In genomic region chr17:78788451-78788850, GRCh38 we compare ENCODE assay signal across 26 cellular contexts. TPM values are rescaled to one million over a fixed set of nuclear protein-coding genes. Genes with fewer than 3 reads are reported as not detected.
DNase-seq lines count a peak whose midpoint lies in the region; ATAC-seq and TF ChIP-seq lines count a peak whose summit lies in the region.
"Had no signal": no experiment of that assay in that cellular context is flagged by ENCODE, and none has a peak within 500 bp of the region (broad histone marks: within the 10 kb centered on the region; RNA-seq: fewer than 3 reads in every experiment).

No MANE protein-coding gene starts in this region.

- POLR2A ChIA-PET in CD8-positive, alpha-beta memory T cell (lab: Charles Lee) = no interaction called here
- POLR2A ChIA-PET in OCI-LY7 (lab: Charles Lee) = no interaction called here

- H3K4me2 ChIP-seq in neuronal stem cell (ENCODE audit: insufficient read depth, low read length, poor library complexity, severe bottlenecking) = no peak overlapping the region
- H3K4me2 ChIP-seq in OCI-LY7 (ENCODE audit: low read length) = no peak overlapping the region

- H2BK12ac ChIP-seq in neuronal stem cell (ENCODE audit: low read length) = no peak overlapping the region

- H2AK5ac ChIP-seq in neuronal stem cell (ENCODE audit: low read depth, low read length) = no peak overlapping the region

- no peak overlapping the region for H3K4me3 Mint-ChIP-seq in activated naive CD4-positive, alpha-beta T cell treated with anti-CD3 and anti-CD28 coated beads, Interleukin-2, amount 10 ng/mL, durations not matched to agents 7 days and 5 days
- H3K4me3 Mint-ChIP-seq in CD8-positive, alpha-beta memory T cell = peak overlapping the region in 1 of 7 donors; percentile 59
- H3K4me3 Mint-ChIP-seq in effector memory CD8-positive, alpha-beta T cell = peak overlapping the region; percentile 27 to 55
- H3K4me3 Mint-ChIP-seq: activated B cell treated with CpG ODN at 0.5 μM for 24 hours; activated CD8-positive, alpha-beta T cell treated with anti-CD3 and anti-CD28 coated beads for 36 hours; B cell; brain; H9; memory B cell had no signal

- peaks cover 29% of the 10 kb centered on the region for H3K36me3 Mint-ChIP-seq in activated naive CD4-positive, alpha-beta T cell treated with anti-CD3 and anti-CD28 coated beads, Interleukin-2, amount 10 ng/mL, durations not matched to agents 7 days and 5 days
- peaks cover 4 to 31% (median 4%) of the 10 kb centered on the region in 3 donors for H3K36me3 Mint-ChIP-seq in CD8-positive, alpha-beta memory T cell
- peaks cover 79% of the 10 kb centered on the region for H3K36me3 Mint-ChIP-seq in effector memory CD8-positive, alpha-beta T cell (ENCODE audit: insufficient read depth)

- no peaks in the 10 kb centered on the region for H3K79me2 ChIP-seq in OCI-LY7 (ENCODE audit: insufficient read depth, low read depth, low read length)

- H4K20me1 ChIP-seq in OCI-LY7 (ENCODE audit: insufficient read depth, low read length) = no peaks in the 10 kb centered on the region

- WGBS in neuronal stem cell (ENCODE audit: extremely low coverage in 2 of 2, insufficient read length in 2 of 2, insufficient replicate concordance in 1 of 2), 2 donors = no CpG with 5 or more reads among the region's 7 CpGs

- no TSS peak for BruUV-seq in OCI-LY7 (replicated peaks; lab: Mats Ljungman, UMichigan)

- H3K27ac ChIP-seq in CD8-positive, alpha-beta memory T cell (ENCODE audit: low read depth, low read length) = no peak overlapping the region
- H3K27ac ChIP-seq in neuronal stem cell (replicated peaks; ENCODE audit: low read length) = no peak overlapping the region
- no peak overlapping the region for H3K27ac ChIP-seq in OCI-LY7 (ENCODE audit: low read depth, low read length, poor library complexity, severe bottlenecking)
- H3K27ac ChIP-seq: SJSA1 had no signal

- DNase-seq in activated naive CD4-positive, alpha-beta T cell treated with anti-CD3 and anti-CD28 coated beads, Interleukin-2, amount 10 ng/mL, durations not matched to agents 7 days and 5 days = no peak
- DNase-seq in activated naive CD4-positive, alpha-beta T cell treated with anti-CD3 and anti-CD28 coated beads, Interleukin-2, amount 50 U/mL, for 16 hours = no peak
- DNase-seq in CD8-positive, alpha-beta memory T cell = no peak
- DNase-seq in effector memory CD8-positive, alpha-beta T cell = no peak
- DNase-seq in neuronal stem cell (ENCODE audit: low spot score) = no peak
- DNase-seq in occipital lobe (lab: John Stamatoyannopoulos, UW) = no peak
- DNase-seq in OCI-LY7 (ENCODE audit: low spot score) = no peak
- DNase-seq in DMS153 (lab: John Stamatoyannopoulos, UW) = no peak
- DNase-seq: activated B cell treated with CpG ODN at 0.5 μM for 24 hours; activated CD8-positive, alpha-beta memory T cell treated with anti-CD3 and anti-CD28 coated beads, Interleukin-2, amount 50 U/mL, for 48 hours; activated CD8-positive, alpha-beta T cell treated with anti-CD3 and anti-CD28 coated beads for 36 hours; cerebellar nuclear complex; H9; KBM-7; NCI-H1092; NCI-H1694; NCI-H510A; nucleus accumbens; psoas muscle; stimulated activated CD4-positive, alpha-beta T cell treated with anti-CD3 and anti-CD28 coated beads, Interleukin-4, amount 100 ng/mL, for 24 hours had no signal

- no peak overlapping the region for H2BK5ac ChIP-seq in neuronal stem cell (ENCODE audit: low read length)

- peak overlapping the region; percentile 14 for H3K14ac ChIP-seq in neuronal stem cell (ENCODE audit: low read length)

- H3K18ac ChIP-seq in neuronal stem cell (ENCODE audit: low read length) = no peak overlapping the region

- peaks cover 6% of the 10 kb centered on the region for H3K36me3 ChIP-seq in CD8-positive, alpha-beta memory T cell (ENCODE audit: insufficient read depth, low read length)
- H3K36me3 ChIP-seq in neuronal stem cell (replicated peaks in 1 of 2; ENCODE audit: control insufficient read depth in 2 of 2, insufficient read depth in 2 of 2, low read length in 2 of 2) (peaks cover 2 to 6% of the 10 kb centered on the region in 2 donors), OCI-LY7 (ENCODE audit: insufficient read depth, low read length) (peaks cover 20% of the 10 kb centered on the region)

- no peak overlapping the region for H2BK120ac ChIP-seq in neuronal stem cell (ENCODE audit: low read depth, low read length)

- CTCF ChIA-PET in activated naive CD4-positive, alpha-beta T cell treated with anti-CD3 and anti-CD28 coated beads, Interleukin-2, amount 10 ng/mL, durations not matched to agents 7 days and 5 days (lab: Charles Lee) = no interaction called here
- CTCF ChIA-PET in CD8-positive, alpha-beta memory T cell (lab: Charles Lee) = no interaction called here
- CTCF ChIA-PET in OCI-LY7 (lab: Charles Lee; ENCODE audit: unreplicated experiment) = no interaction called here

- no peak overlapping the region for H4K91ac ChIP-seq in neuronal stem cell (ENCODE audit: low read depth, low read length, poor library complexity)

- no peaks in the 10 kb centered on the region for H3K27me3 Mint-ChIP-seq in activated naive CD4-positive, alpha-beta T cell treated with anti-CD3 and anti-CD28 coated beads, Interleukin-2, amount 10 ng/mL, durations not matched to agents 7 days and 5 days
- H3K27me3 Mint-ChIP-seq in CD8-positive, alpha-beta memory T cell = peaks cover 0 to 3% of the 10 kb centered on the region in 2 donors
- H3K27me3 Mint-ChIP-seq in effector memory CD8-positive, alpha-beta T cell = no peaks in the 10 kb centered on the region
- H3K27me3 Mint-ChIP-seq: activated B cell treated with CpG ODN at 0.5 μM for 24 hours; activated CD8-positive, alpha-beta T cell treated with anti-CD3 and anti-CD28 coated beads for 36 hours; B cell; brain; memory B cell had no signal

- H2BK15ac ChIP-seq in neuronal stem cell (ENCODE audit: low read length) = no peak overlapping the region

- no peak overlapping the region for H3K4me3 ChIP-seq in CD8-positive, alpha-beta memory T cell (ENCODE audit: low read length)
- H3K4me3 ChIP-seq in neuronal stem cell (ENCODE audit: low read length in 2 of 2) (peak overlapping the region in 1 of 2 donors; percentile 8), OCI-LY7 (ENCODE audit: low read depth, low read length, poor library complexity, severe bottlenecking) (no peak overlapping the region)
- H3K4me3 ChIP-seq: GM12878, psoas muscle, SJSA1, tibial nerve had no signal

- no peaks in the 10 kb centered on the region for H3K27me3 ChIP-seq in CD8-positive, alpha-beta memory T cell (ENCODE audit: insufficient read depth, low read length, poor library complexity, severe bottlenecking)
- no peaks in the 10 kb centered on the region for H3K27me3 ChIP-seq in neuronal stem cell (ENCODE audit: control insufficient read depth in 3 of 3, insufficient read depth in 3 of 3, low read depth in 1 of 3, low read length in 3 of 3)
- H3K27me3 ChIP-seq: SJSA1, tibial nerve had no signal

- no peak overlapping the region for H3K23ac ChIP-seq in neuronal stem cell (ENCODE audit: low read depth, low read length, poor library complexity)

- peak overlapping the region; percentile 78 for H3K27ac Mint-ChIP-seq in activated naive CD4-positive, alpha-beta T cell treated with anti-CD3 and anti-CD28 coated beads, Interleukin-2, amount 10 ng/mL, durations not matched to agents 7 days and 5 days
- H3K27ac Mint-ChIP-seq in CD8-positive, alpha-beta memory T cell = peak overlapping the region in 5 of 8 donors; percentile 15 to 86 (median 57)
- H3K27ac Mint-ChIP-seq in effector memory CD8-positive, alpha-beta T cell = peak overlapping the region; percentile 39 to 91
- H3K27ac Mint-ChIP-seq: activated B cell treated with CpG ODN at 0.5 μM for 24 hours, B cell, memory B cell had no signal

- no peaks in the 10 kb centered on the region for H3K9me2 ChIP-seq in OCI-LY7 (ENCODE audit: insufficient read depth, low read length)

- H3K9me3 Mint-ChIP-seq in activated naive CD4-positive, alpha-beta T cell treated with anti-CD3 and anti-CD28 coated beads, Interleukin-2, amount 10 ng/mL, durations not matched to agents 7 days and 5 days = no peaks in the 10 kb centered on the region
- H3K9me3 Mint-ChIP-seq in CD8-positive, alpha-beta memory T cell = no peaks in the 10 kb centered on the region
- H3K9me3 Mint-ChIP-seq in effector memory CD8-positive, alpha-beta T cell = no peaks in the 10 kb centered on the region
- H3K9me3 Mint-ChIP-seq: activated B cell treated with CpG ODN at 0.5 μM for 24 hours; activated CD8-positive, alpha-beta T cell treated with anti-CD3 and anti-CD28 coated beads for 36 hours; brain; H9; memory B cell had no signal

- TF ChIP-seq CTCF in OCI-LY7 (conservative IDR thresholded peaks at IDR 0.05; ENCODE audit: low read length) = no peak

- no peaks in the 10 kb centered on the region for H3K79me1 ChIP-seq in neuronal stem cell (ENCODE audit: low read depth, low read length)

- H2AFZ ChIP-seq in neuronal stem cell (ENCODE audit: low read length) (no peak overlapping the region), OCI-LY7 (ENCODE audit: low read length) (no peak overlapping the region)

- intact Hi-C loops in OCI-LY7 (cut with micrococcal nuclease; ENCODE audit: unreplicated experiment) = no loop called here

- no peak overlapping the region for H3K4ac ChIP-seq in neuronal stem cell (ENCODE audit: low read length)

- no peak for ATAC-seq in effector memory CD8-positive, alpha-beta T cell (replicated peaks)
- ATAC-seq: GM12878, psoas muscle had no signal

- no peak overlapping the region for H4K8ac ChIP-seq in neuronal stem cell (ENCODE audit: low read depth, low read length)

- H3K9me3 ChIP-seq in CD8-positive, alpha-beta memory T cell (ENCODE audit: low read length) = no peaks in the 10 kb centered on the region
- H3K9me3 ChIP-seq in neuronal stem cell (replicated peaks in 1 of 2; ENCODE audit: control insufficient read depth in 2 of 2, insufficient read depth in 1 of 2, low read depth in 1 of 2, low read length in 2 of 2) (peaks cover 0 to 3% of the 10 kb centered on the region in 2 donors), OCI-LY7 (ENCODE audit: low read length) (no peaks in the 10 kb centered on the region)
- H3K9me3 ChIP-seq: psoas muscle, SJSA1, tibial nerve had no signal

- H3K4me1 ChIP-seq in CD8-positive, alpha-beta memory T cell (ENCODE audit: insufficient read depth, low read length) = peaks cover 84% of the 10 kb centered on the region
- H3K4me1 ChIP-seq in neuronal stem cell (ENCODE audit: control insufficient read depth in 2 of 2, insufficient read depth in 1 of 2, low read depth in 1 of 2, low read length in 2 of 2) (peaks cover 0 to 7% of the 10 kb centered on the region in 2 donors), OCI-LY7 (ENCODE audit: insufficient read depth, low read length, poor library complexity, severe bottlenecking) (no peaks in the 10 kb centered on the region)

- no peak overlapping the region for H3K9ac ChIP-seq in neuronal stem cell (ENCODE audit: low read depth, low read length, poor library complexity)

- H3K4me1 Mint-ChIP-seq in activated naive CD4-positive, alpha-beta T cell treated with anti-CD3 and anti-CD28 coated beads, Interleukin-2, amount 10 ng/mL, durations not matched to agents 7 days and 5 days = peaks cover 72% of the 10 kb centered on the region
- H3K4me1 Mint-ChIP-seq in CD8-positive, alpha-beta memory T cell = peaks cover 57 to 76% (median 75%) of the 10 kb centered on the region in 3 donors
- peaks cover 44 to 47% of the 10 kb centered on the region in 2 donors for H3K4me1 Mint-ChIP-seq in effector memory CD8-positive, alpha-beta T cell (ENCODE audit: low read depth in 2 of 2)

RNA-seq across cellular contexts. Expression of gene CYTH1, which starts 6.4 kb away (rescaled TPM):
- total RNA-seq in CD8-positive, alpha-beta memory T cell = 100 to 1,000 TPM; 115 to 129 TPM
- polyA plus RNA-seq in CD8-positive, alpha-beta memory T cell = 279 TPM
- polyA plus RNA-seq in neuronal stem cell (2013, experiment 1 of 2) = 13.3 TPM
- polyA plus RNA-seq in neuronal stem cell (2013, experiment 2 of 2) = 13.8 TPM
- total RNA-seq in occipital lobe (82.2 TPM), OCI-LY7 (2022) (148 and 156 TPM in 2 replicates)
- 73.0 and 88.1 TPM in 2 replicates for total RNA-seq in OCI-LY7 (2014; rRNA removed; shearing (Covaris generic))

RNA-seq across cellular contexts. Expression of gene USP36, which starts 52.2 kb away (rescaled TPM):
- 100 to 1,000 TPM; 118 to 122 TPM for total RNA-seq in CD8-positive, alpha-beta memory T cell
- 43.2 TPM for polyA plus RNA-seq in CD8-positive, alpha-beta memory T cell
- polyA plus RNA-seq in neuronal stem cell (2013, experiment 1 of 2) = 21.1 TPM
- 23.6 TPM for polyA plus RNA-seq in neuronal stem cell (2013, experiment 2 of 2)
- 21.4 TPM for total RNA-seq in occipital lobe
- total RNA-seq in OCI-LY7 (2014; rRNA removed; shearing (Covaris generic)) = 46.6 and 47.2 TPM in 2 replicates
- 113 and 144 TPM in 2 replicates for total RNA-seq in OCI-LY7 (2022)
